ENCODE assay signal across 7 cellular contexts in genomic region chr12:34547276-34547675, GRCh38.
"Had no signal": no experiment of that assay in that cellular context is flagged by ENCODE, and none has a peak within 500 bp of the region (broad histone marks: within the 10 kb centered on the region; RNA-seq: fewer than 3 reads in every experiment).

No MANE protein-coding gene starts in this region.

- DNase-seq: GDM1, GF-D8 had no signal

- FAIRE-seq: G401.6, GM12878, GM12891, GM12892, GM18507 had no signal

- ATAC-seq: GM12878 had no signal

- H3K4me3 ChIP-seq: GM12878 had no signal
